ENCODE assay signal across 11 cellular contexts in the genomic region with DNA sequence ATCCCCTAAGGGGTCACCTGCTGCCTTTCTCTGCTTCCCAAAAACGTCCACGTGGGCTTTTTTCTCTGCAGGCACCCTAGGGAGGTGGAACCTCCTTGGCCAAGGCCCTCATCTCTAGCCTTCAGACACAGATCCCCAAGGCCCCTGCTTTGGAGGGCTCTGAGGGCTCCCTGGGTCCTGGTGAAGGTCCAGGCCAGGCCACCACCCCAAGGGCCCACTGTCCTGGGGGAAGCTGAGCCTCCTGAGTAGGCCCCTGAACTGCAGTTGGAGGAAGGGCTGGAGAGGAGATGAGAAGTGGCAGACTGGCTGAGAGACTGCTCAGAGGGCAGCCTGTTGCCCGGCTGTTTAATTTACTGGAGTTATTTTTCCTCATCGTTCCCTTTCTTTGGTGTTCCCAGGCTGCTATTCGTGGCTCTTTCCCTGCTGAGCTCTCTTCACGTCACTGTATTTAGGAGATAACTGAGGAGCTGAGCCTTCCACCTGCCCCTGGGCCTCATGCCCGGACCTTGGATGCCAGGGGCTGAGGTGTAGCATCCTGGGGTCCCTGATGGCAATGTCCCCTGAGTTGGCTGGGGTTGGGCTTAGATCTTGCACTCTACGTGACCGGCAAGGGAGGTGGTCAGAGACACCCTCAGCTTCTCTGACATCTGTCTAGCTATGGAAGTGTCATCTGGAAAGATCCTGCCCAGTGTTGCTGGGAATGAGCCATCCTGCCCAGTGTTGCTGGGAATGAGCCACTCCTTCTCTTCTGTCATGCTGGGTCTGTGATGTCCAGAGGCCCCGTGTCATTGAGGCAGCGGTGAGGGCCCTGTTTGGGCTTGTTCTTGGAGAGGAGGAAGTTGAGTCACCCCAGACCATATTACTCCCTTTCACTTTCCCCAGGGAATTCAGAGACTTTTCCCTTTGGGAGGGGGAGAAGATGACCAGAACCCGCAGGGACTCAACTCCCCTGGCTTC.
DNase-seq lines count a peak whose midpoint lies in the region; ATAC-seq, FAIRE-seq and TF ChIP-seq lines count a peak whose summit lies in the region.
"Had no signal": no experiment of that assay in that cellular context is flagged by ENCODE, and none has a peak within 500 bp of the region (broad histone marks: within the 10 kb centered on the region; RNA-seq: fewer than 3 reads in every experiment).

No MANE protein-coding gene starts in this region.

- no peaks in the 10 kb centered on the region for H3K4me1 Mint-ChIP-seq in immature natural killer cell

- H3K4me3 Mint-ChIP-seq in immature natural killer cell: no peak overlapping the region

- no peak for FAIRE-seq in GM12892 (lab: Jason Lieb, UNC)

- in situ Hi-C loops in brain microvascular endothelial cell (cut with HindIII; ENCODE audit: low pct_ligation_motif_present, low sequenced_read_pairs): no loop called here

- ATAC-seq in left ventricle myocardium superior (peak; percentile 18), upper lobe of right lung (peak; percentile 8), GM18519 (IDR thresholded peaks at IDR 0.05; ENCODE audit: low FRiP score, unreplicated experiment) (no peak)

- H3K9me3 Mint-ChIP-seq in immature natural killer cell: no peaks in the 10 kb centered on the region

- H3K27ac ChIP-seq in brain microvascular endothelial cell: peak overlapping the region; percentile 70
- H3K27ac ChIP-seq in upper lobe of right lung: peak overlapping the region; percentile 11
- H3K27ac ChIP-seq: HL-60 had no signal

- no peak overlapping the region for H3K27ac Mint-ChIP-seq in immature natural killer cell

- no peaks in the 10 kb centered on the region for H3K27me3 ChIP-seq in brain microvascular endothelial cell (replicated peaks)
- H3K27me3 ChIP-seq in upper lobe of right lung: no peaks in the 10 kb centered on the region

- H3K4me3 ChIP-seq in brain microvascular endothelial cell (ENCODE audit: low read depth, low read length): no peak overlapping the region
- H3K4me3 ChIP-seq in upper lobe of right lung: no peak overlapping the region

- H3K9me3 ChIP-seq in upper lobe of right lung: no peaks in the 10 kb centered on the region

- no peak for TF ChIP-seq POLR2A in GM12892 (IDR thresholded peaks at IDR 0.05; ENCODE audit: low read depth, low read length)

- intact Hi-C loops in left ventricle myocardium superior (cut with micrococcal nuclease): no loop called here
- intact Hi-C loops in upper lobe of right lung (cut with DNase I): no loop called here

- H3K36me3 ChIP-seq in brain microvascular endothelial cell (replicated peaks): no peaks in the 10 kb centered on the region
- no peaks in the 10 kb centered on the region for H3K36me3 ChIP-seq in upper lobe of right lung

- no peaks in the 10 kb centered on the region for H3K36me3 Mint-ChIP-seq in immature natural killer cell

- H3K4me1 ChIP-seq in upper lobe of right lung: peaks cover 25% of the 10 kb centered on the region

- TF ChIP-seq CTCF in brain microvascular endothelial cell (IDR thresholded peaks at IDR 0.05; ENCODE audit: low read depth, low read length, missing control alignments) (no peak), upper lobe of right lung (IDR thresholded peaks at IDR 0.05) (no peak)

- peaks cover 3 to 4% (median 3%) of the 10 kb centered on the region in 3 donors for H3K27me3 Mint-ChIP-seq in immature natural killer cell (ENCODE audit: low read depth in 3 of 3)

- DNase-seq in HS-5 (ENCODE audit: low read depth) (peak; percentile 75), brain microvascular endothelial cell (peak; percentile 69), left ventricle myocardium superior (peak; percentile 28), upper lobe of right lung (no peak), GM12892 (ENCODE audit: insufficient read length) (no peak), immature natural killer cell (no peak)
- DNase-seq: activated T-cell treated with anti-CD3 and anti-CD28 coated beads, Interleukin-2, amount 50 U/mL, for 48 hours; foreskin melanocyte; T-helper 2 cell had no signal

Comparison
In these comparisons a context has a peak if more than half of its experiments do, and no peak if none do; other contexts are left out.
1. DNase-seq: peak in HS-5 (single experiment), brain microvascular endothelial cell (single experiment) and left ventricle myocardium superior (single experiment); none in upper lobe of right lung (single experiment), GM12892 (single experiment) and immature natural killer cell (0 of 3).